ENCODE assay signal across 8 cellular contexts in the genomic region with DNA sequence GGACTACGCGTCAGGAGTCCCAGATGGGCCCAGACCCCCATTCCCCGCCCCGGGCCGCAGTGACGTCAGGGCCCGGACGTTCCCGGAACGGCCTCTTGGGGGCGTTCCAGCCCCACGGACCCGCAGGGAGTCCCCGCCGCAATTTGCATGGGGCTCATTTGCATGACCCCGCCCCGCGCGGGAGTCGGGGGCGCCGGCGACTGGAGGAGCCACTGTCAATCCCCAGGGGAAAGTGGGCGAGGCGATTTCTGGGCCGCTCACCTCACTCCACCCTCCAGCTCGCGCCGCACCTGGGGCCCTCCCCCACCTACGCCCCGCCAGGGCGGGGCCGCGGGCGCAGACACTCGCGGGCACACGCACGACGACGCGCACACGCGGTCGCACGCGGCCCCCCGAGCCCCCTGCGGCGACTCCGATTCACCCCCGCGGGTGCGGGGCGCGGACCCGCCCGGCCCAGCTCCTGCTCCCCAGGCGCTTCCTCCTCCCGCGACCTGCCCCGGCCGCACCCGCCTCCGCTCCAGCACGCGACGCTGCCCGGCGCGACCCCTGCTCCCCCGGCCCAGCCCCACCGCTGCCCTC. TPM values are rescaled to one million over a fixed set of nuclear protein-coding genes. Genes with fewer than 3 reads are reported as not detected.
A peak's percentile ranks its signal among the peaks of the same experiment; 100 is the strongest.
DNase-seq lines count a peak whose midpoint lies in the region; TF ChIP-seq lines count a peak whose summit lies in the region.

No MANE protein-coding gene starts in this region.

- H3K27ac ChIP-seq in ascending aorta = no peak overlapping the region

- H3K9me3 ChIP-seq in ES-I3 (ENCODE audit: control insufficient read depth, insufficient read depth, low read length) = no peaks in the 10 kb centered on the region
- H3K9me3 ChIP-seq in ascending aorta = no peaks in the 10 kb centered on the region
- no peaks in the 10 kb centered on the region for H3K9me3 ChIP-seq in skeletal muscle satellite cell (replicated peaks; ENCODE audit: low read length)

- H3K4me3 ChIP-seq in H7 (ENCODE audit: insufficient read depth, low read depth, low read length) = peak overlapping the region; percentile 44
- H3K4me3 ChIP-seq in ascending aorta = peak overlapping the region; percentile 69 to 70
- H3K4me3 ChIP-seq in iPS-11a (ENCODE audit: low read depth, low read length) = peak overlapping the region; percentile 27
- H3K4me3 ChIP-seq in skeletal muscle satellite cell (ENCODE audit: low read length) = peak overlapping the region; percentile 68

- peaks cover 20% of the 10 kb centered on the region for H3K27me3 Mint-ChIP-seq in T-helper 2 cell treated with Interferon-gamma antibody and Interleukin-4, amounts not matched to agents 5 μg/mL and 100 μg/mL, for 36 hours (ENCODE audit: low read depth)

- peaks cover 4% of the 10 kb centered on the region for H3K4me1 Mint-ChIP-seq in T-helper 2 cell treated with Interferon-gamma antibody and Interleukin-4, amounts not matched to agents 5 μg/mL and 100 μg/mL, for 36 hours (ENCODE audit: low read depth)

- DNase-seq in H7 (peak; percentile 99), NAMALWA (ENCODE audit: low spot score) (peak; percentile 99), ascending aorta (ENCODE audit: low spot score in 2 of 2) (peak in 1 of 2 donors; percentile 82), T1000 (lab: John Stamatoyannopoulos, UW) (no peak)
- DNase-seq in T-helper 2 cell treated with Interferon-gamma antibody and Interleukin-4, amounts not matched to agents 5 μg/mL and 100 μg/mL, for 36 hours (ENCODE audit: low spot score) = peak; percentile 88

- no peaks in the 10 kb centered on the region for H3K36me3 Mint-ChIP-seq in T-helper 2 cell treated with Interferon-gamma antibody and Interleukin-4, amounts not matched to agents 5 μg/mL and 100 μg/mL, for 36 hours (ENCODE audit: low read depth)

- peak overlapping the region; percentile 63 for H3K9ac ChIP-seq in ES-I3 (ENCODE audit: low read depth, low read length)
- H3K9ac ChIP-seq in skeletal muscle satellite cell (ENCODE audit: low read depth, low read length) = no peak overlapping the region

- H3K36me3 ChIP-seq in ES-I3 (ENCODE audit: insufficient read depth, low read length) (no peaks in the 10 kb centered on the region), H7 (replicated peaks; ENCODE audit: control insufficient read depth, insufficient read depth, low read length) (no peaks in the 10 kb centered on the region; the same call in 1 of the 2 replicates), ascending aorta (no peaks in the 10 kb centered on the region), skeletal muscle satellite cell (ENCODE audit: insufficient read depth, low read length) (no peaks in the 10 kb centered on the region)

- intact Hi-C loops in ascending aorta (cut with DNase I) = no loop called here

- H3K27ac Mint-ChIP-seq in T-helper 2 cell treated with Interferon-gamma antibody and Interleukin-4, amounts not matched to agents 5 μg/mL and 100 μg/mL, for 36 hours = no peak overlapping the region

- no peaks in the 10 kb centered on the region for H3K9me3 Mint-ChIP-seq in T-helper 2 cell treated with Interferon-gamma antibody and Interleukin-4, amounts not matched to agents 5 μg/mL and 100 μg/mL, for 36 hours

- TF ChIP-seq CTCF in ascending aorta (IDR thresholded peaks at IDR 0.05) = peak; percentile 53 to 69 (median 60)

- H3K4me3 Mint-ChIP-seq in T-helper 2 cell treated with Interferon-gamma antibody and Interleukin-4, amounts not matched to agents 5 μg/mL and 100 μg/mL, for 36 hours = peak overlapping the region; percentile 34

- H3K27me3 ChIP-seq in H7 (ENCODE audit: control insufficient read depth, insufficient read depth, low read length) = peaks cover 14% of the 10 kb centered on the region
- peaks cover 4% of the 10 kb centered on the region for H3K27me3 ChIP-seq in ascending aorta
- peaks cover 21% of the 10 kb centered on the region for H3K27me3 ChIP-seq in skeletal muscle satellite cell (ENCODE audit: control insufficient read depth, insufficient read depth, low read length)

- peak overlapping the region; percentile 92 for H3K4me2 ChIP-seq in skeletal muscle satellite cell (ENCODE audit: low read length)

- H3K4me1 ChIP-seq in ES-I3 (ENCODE audit: insufficient read depth, low read length) (peaks cover 12% of the 10 kb centered on the region), ascending aorta (peaks cover 12 to 15% of the 10 kb centered on the region in 2 donors), skeletal muscle satellite cell (ENCODE audit: control insufficient read depth, insufficient read depth, low read length) (peaks cover 8% of the 10 kb centered on the region)

RNA-seq across cellular contexts. Expression of a gene that starts 13.2 kb away (rescaled TPM):
- 126 and 130 TPM in 2 replicates for total RNA-seq in H7 (2014; rRNA removed; shearing (Covaris generic))
- 109 TPM for total RNA-seq in ascending aorta
- total RNA-seq in skeletal muscle satellite cell (2012; rRNA removed) = 15.2 and 22.5 TPM in 2 replicates

RNA-seq across cellular contexts. Expression of a gene that starts 19.8 kb away (rescaled TPM):
- total RNA-seq in H7 (2014; rRNA removed; shearing (Covaris generic)) = 110 and 124 TPM in 2 replicates
- 125 TPM for total RNA-seq in ascending aorta
- total RNA-seq in skeletal muscle satellite cell (2012; rRNA removed) = 76.8 and 83.0 TPM in 2 replicates

RNA-seq across cellular contexts. Expression of a gene that starts 33.2 kb away (rescaled TPM):
- total RNA-seq in H7 (2014; rRNA removed; shearing (Covaris generic)) = 11.3 and 17.5 TPM in 2 replicates
- total RNA-seq in ascending aorta = 285 TPM
- total RNA-seq in skeletal muscle satellite cell (2012; rRNA removed) = 0.51 TPM in 1 of 2 replicates, not detected in the other

RNA-seq across cellular contexts. Expression of a gene that starts 41.0 kb away (rescaled TPM):
- total RNA-seq in H7 (2014; rRNA removed; shearing (Covaris generic)) = not detected in 2 replicates
- total RNA-seq in ascending aorta = not detected
- total RNA-seq in skeletal muscle satellite cell (2012; rRNA removed) = not detected in 2 replicates

RNA-seq across cellular contexts. Expression of a gene that starts 51.2 kb away (rescaled TPM):
- total RNA-seq in H7 (2014; rRNA removed; shearing (Covaris generic)) = not detected in 2 replicates
- total RNA-seq in ascending aorta = not detected
- total RNA-seq in skeletal muscle satellite cell (2012; rRNA removed) = not detected in 2 replicates

Comparison
In these comparisons a context has a peak if more than half of its experiments do, and no peak if none do; other contexts are left out.
1. RNA of a gene that starts 33.2 kb away (total RNA-seq): 285 TPM in ascending aorta (single experiment); 11.3 to 17.5 TPM in H7; every median in the first group is over 10 times any median in the second.
2. Peak in every context shown above with its lines, with median percentiles within 50 percentile points of each other: H3K4me3 ChIP-seq.